In the genomic region with DNA sequence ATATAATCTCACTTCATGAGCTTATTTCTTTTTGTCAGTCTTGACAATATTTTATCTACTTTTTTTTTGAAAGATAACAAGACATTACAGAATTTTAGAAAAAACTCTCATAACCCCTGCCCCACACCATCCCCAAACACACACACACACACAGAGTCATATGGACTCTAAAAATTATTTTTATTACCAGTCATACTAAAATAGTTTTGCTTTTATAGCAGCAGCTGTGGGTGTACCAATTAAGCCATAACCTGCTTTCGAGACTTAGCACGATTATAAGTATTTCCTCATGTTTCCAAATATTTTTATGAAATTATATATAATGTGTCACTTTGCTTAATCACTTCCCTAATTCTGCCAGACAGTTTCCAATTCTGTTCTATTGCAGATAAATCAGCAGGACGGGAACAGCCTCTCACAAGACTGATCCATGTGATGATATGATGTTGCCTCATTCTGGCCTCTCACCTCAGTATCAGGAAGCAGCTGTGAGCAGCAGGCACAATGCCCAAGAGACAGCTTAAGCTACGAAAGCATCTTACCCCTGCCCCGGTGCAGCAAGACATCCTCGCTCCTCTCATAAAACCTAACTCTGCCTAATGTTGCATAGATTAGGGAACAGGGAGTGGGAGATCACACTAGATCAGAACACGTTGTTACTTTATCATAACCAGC, we compare ENCODE assay signal across 12 cellular contexts. TPM values are rescaled to one million over a fixed set of nuclear protein-coding genes. Genes with fewer than 3 reads are reported as not detected.
DNase-seq lines count a peak whose midpoint lies in the region; ATAC-seq and TF ChIP-seq lines count a peak whose summit lies in the region.
"Had no signal": no experiment of that assay in that cellular context is flagged by ENCODE, and none has a peak within 500 bp of the region (broad histone marks: within the 10 kb centered on the region; RNA-seq: fewer than 3 reads in every experiment).

No MANE protein-coding gene starts in this region.

- DNase-seq in activated CD4-positive, alpha-beta T cell treated with anti-CD3 and anti-CD28 coated beads for 36 hours = no peak
- DNase-seq in activated CD4-positive, alpha-beta T cell treated with anti-CD3 and anti-CD28 coated beads, Interleukin-2, amount 50 U/mL, for 1 hour = no peak
- peak; percentile 42 to 86 (median 67) for DNase-seq in adrenal gland
- peak; percentile 30 to 53 for DNase-seq in left colon
- DNase-seq in tibial artery = peak; percentile 63 to 72
- no peak for DNase-seq in kidney glomerular epithelial cell (lab: John Stamatoyannopoulos, UW)
- DNase-seq in cerebellar nuclear complex (lab: John Stamatoyannopoulos, UW) = no peak
- DNase-seq in stimulated activated naive CD8-positive, alpha-beta T cell treated with anti-CD3 and anti-CD28 coated beads, Interleukin-15, amount 100 ng/mL, for 72 hours = no peak
- DNase-seq: activated CD4-positive, alpha-beta T cell treated with anti-CD3 and anti-CD28 coated beads, Interleukin-2, amount 10 ng/mL, durations not matched to agents 7 days and 5 days; NCI-H2107 had no signal

- POLR2A ChIA-PET in activated CD4-positive, alpha-beta T cell treated with anti-CD3 and anti-CD28 coated beads for 36 hours (lab: Charles Lee) = interaction anchor here (0.6 to 0.7 kb wide), 2 partner anchors 77 to 108 kb away, joined by 3 read pairs; no protein-coding TSS in a partner anchor

- H3K4me3 ChIP-seq in adrenal gland (no peak overlapping the region), tibial artery (no peak overlapping the region)

- H3K9me3 ChIP-seq in adrenal gland (replicated peaks in 1 of 3) (no peaks in the 10 kb centered on the region), tibial artery (no peaks in the 10 kb centered on the region)

- no peak for TF ChIP-seq POLR2A in adrenal gland (IDR thresholded peaks at IDR 0.05)

- peaks cover 6 to 24% of the 10 kb centered on the region in 2 donors for H3K4me1 ChIP-seq in adrenal gland (replicated peaks in 1 of 2)
- peaks cover 0 to 26% (median 13%) of the 10 kb centered on the region in 4 donors for H3K4me1 ChIP-seq in tibial artery

- H3K27me3 Mint-ChIP-seq in activated CD4-positive, alpha-beta T cell treated with anti-CD3 and anti-CD28 coated beads for 36 hours = no peaks in the 10 kb centered on the region
- no peaks in the 10 kb centered on the region for H3K27me3 Mint-ChIP-seq in stimulated activated naive CD8-positive, alpha-beta T cell treated with anti-CD3 and anti-CD28 coated beads, Interleukin-15, amount 100 ng/mL, for 72 hours
- H3K27me3 Mint-ChIP-seq: activated CD4-positive, alpha-beta T cell treated with anti-CD3 and anti-CD28 coated beads, Interleukin-2, amount 10 ng/mL, durations not matched to agents 7 days and 5 days had no signal

- peaks cover 0 to 39% of the 10 kb centered on the region in 2 donors for H3K36me3 ChIP-seq in adrenal gland (replicated peaks in 1 of 2)
- peaks cover 12 to 73% (median 36%) of the 10 kb centered on the region in 3 donors for H3K36me3 ChIP-seq in tibial artery

- peaks cover 39% of the 10 kb centered on the region for H3K36me3 Mint-ChIP-seq in activated CD4-positive, alpha-beta T cell treated with anti-CD3 and anti-CD28 coated beads for 36 hours (ENCODE audit: low read depth)

- H3K9me3 Mint-ChIP-seq in activated CD4-positive, alpha-beta T cell treated with anti-CD3 and anti-CD28 coated beads for 36 hours (ENCODE audit: low read depth) = no peaks in the 10 kb centered on the region
- H3K9me3 Mint-ChIP-seq in stimulated activated naive CD8-positive, alpha-beta T cell treated with anti-CD3 and anti-CD28 coated beads, Interleukin-15, amount 100 ng/mL, for 72 hours = no peaks in the 10 kb centered on the region
- H3K9me3 Mint-ChIP-seq: activated CD4-positive, alpha-beta T cell treated with anti-CD3 and anti-CD28 coated beads, Interleukin-2, amount 10 ng/mL, durations not matched to agents 7 days and 5 days had no signal

- H3K27ac ChIP-seq in adrenal gland (peak overlapping the region in 3 of 5 donors; percentile 35 to 53 (median 51)), tibial artery (no peak overlapping the region)
- H3K27ac ChIP-seq: parathyroid adenoma had no signal

- no peak overlapping the region for H3K4me3 Mint-ChIP-seq in activated CD4-positive, alpha-beta T cell treated with anti-CD3 and anti-CD28 coated beads for 36 hours
- no peak overlapping the region for H3K4me3 Mint-ChIP-seq in stimulated activated naive CD8-positive, alpha-beta T cell treated with anti-CD3 and anti-CD28 coated beads, Interleukin-15, amount 100 ng/mL, for 72 hours
- H3K4me3 Mint-ChIP-seq: activated CD4-positive, alpha-beta T cell treated with anti-CD3 and anti-CD28 coated beads, Interleukin-2, amount 10 ng/mL, durations not matched to agents 7 days and 5 days had no signal

- intact Hi-C loops in activated CD4-positive, alpha-beta T cell treated with anti-CD3 and anti-CD28 coated beads for 36 hours (cut with DNase I, micrococcal nuclease) = no loop called here
- intact Hi-C loops in adrenal gland (cut with DNase I) = no loop called here
- intact Hi-C loops in left colon (cut with DNase I, micrococcal nuclease) = no loop called here
- intact Hi-C loops in tibial artery (cut with DNase I; ENCODE audit: low total_unique reads) = no loop called here

- ATAC-seq in activated CD4-positive, alpha-beta T cell treated with anti-CD3 and anti-CD28 coated beads for 36 hours = no peak
- ATAC-seq in left colon = peak; percentile 42
- no peak for ATAC-seq in stimulated activated naive CD8-positive, alpha-beta T cell treated with anti-CD3 and anti-CD28 coated beads, Interleukin-15, amount 100 ng/mL, for 72 hours

- 42 to 49% (median 47%) methylated on average over 7 of the region's 7 CpGs for WGBS in adrenal gland, 4 donors

- H3K27me3 ChIP-seq in adrenal gland (no peaks in the 10 kb centered on the region), tibial artery (no peaks in the 10 kb centered on the region)

- peaks cover 48% of the 10 kb centered on the region for H3K4me1 Mint-ChIP-seq in activated CD4-positive, alpha-beta T cell treated with anti-CD3 and anti-CD28 coated beads for 36 hours
- H3K4me1 Mint-ChIP-seq in stimulated activated naive CD8-positive, alpha-beta T cell treated with anti-CD3 and anti-CD28 coated beads, Interleukin-15, amount 100 ng/mL, for 72 hours = peaks cover 54% of the 10 kb centered on the region

- CTCF ChIA-PET in activated CD4-positive, alpha-beta T cell treated with anti-CD3 and anti-CD28 coated beads for 36 hours (lab: Charles Lee) = interaction anchor here (0.6 kb wide), 1 partner anchor 532 kb away, joined by 3 read pairs; no protein-coding TSS in a partner anchor

- H3K27ac Mint-ChIP-seq in activated CD4-positive, alpha-beta T cell treated with anti-CD3 and anti-CD28 coated beads for 36 hours = peak overlapping the region; percentile 13
- no peak overlapping the region for H3K27ac Mint-ChIP-seq in stimulated activated naive CD8-positive, alpha-beta T cell treated with anti-CD3 and anti-CD28 coated beads, Interleukin-15, amount 100 ng/mL, for 72 hours
- H3K27ac Mint-ChIP-seq: activated CD4-positive, alpha-beta T cell treated with anti-CD3 and anti-CD28 coated beads, Interleukin-2, amount 10 ng/mL, durations not matched to agents 7 days and 5 days had no signal

- TF ChIP-seq CTCF in adrenal gland (IDR thresholded peaks at IDR 0.05) = no peak
- no peak for TF ChIP-seq CTCF in tibial artery (IDR thresholded peaks at IDR 0.05)

RNA-seq across cellular contexts. Expression of a gene that starts 7.0 kb away (rescaled TPM):
- total RNA-seq in activated CD4-positive, alpha-beta T cell treated with anti-CD3 and anti-CD28 coated beads for 36 hours = 10 to 100 TPM; 18.4 to 18.8 TPM
- total RNA-seq in adrenal gland (10 to 100 TPM; 10.5 to 19.1 (median 15.7) TPM), left colon (10 to 100 TPM; 14.9 to 16.8 TPM)
- 10 to 100 TPM in 1 of 3 donors, 1 to 10 TPM in 2; 6.3 to 10.8 (median 6.4) TPM for polyA plus RNA-seq in adrenal gland

RNA-seq across cellular contexts. Expression of a gene that starts 21.5 kb away (rescaled TPM):
- total RNA-seq in activated CD4-positive, alpha-beta T cell treated with anti-CD3 and anti-CD28 coated beads for 36 hours = not detected
- not detected for total RNA-seq in adrenal gland
- polyA plus RNA-seq in adrenal gland = not detected
- not detected for total RNA-seq in left colon
- total RNA-seq: activated CD4-positive, alpha-beta T cell treated with anti-CD3 and anti-CD28 coated beads, Interleukin-2, amount 10 ng/mL, durations not matched to agents 7 days and 5 days; urinary bladder had no signal
- polyA plus RNA-seq: urinary bladder had no signal

RNA-seq across cellular contexts. Expression of a gene that starts 32.7 kb away (rescaled TPM):
- total RNA-seq in activated CD4-positive, alpha-beta T cell treated with anti-CD3 and anti-CD28 coated beads for 36 hours = not detected
- not detected for total RNA-seq in adrenal gland
- not detected for polyA plus RNA-seq in adrenal gland
- total RNA-seq in left colon = not detected
- total RNA-seq: activated CD4-positive, alpha-beta T cell treated with anti-CD3 and anti-CD28 coated beads, Interleukin-2, amount 10 ng/mL, durations not matched to agents 7 days and 5 days; urinary bladder had no signal
- polyA plus RNA-seq: urinary bladder had no signal

Comparison
In these comparisons a context has a peak if more than half of its experiments do, and no peak if none do; other contexts are left out.
1. DNase-seq: peak in adrenal gland (7 of 7), left colon (2 of 2) and tibial artery (2 of 2); none in activated CD4-positive, alpha-beta T cell treated with anti-CD3 and anti-CD28 coated beads for 36 hours (single experiment), activated CD4-positive, alpha-beta T cell treated with anti-CD3 and anti-CD28 coated beads, Interleukin-2, amount 50 U/mL, for 1 hour (single experiment), kidney glomerular epithelial cell (single experiment), cerebellar nuclear complex (0 of 2) and stimulated activated naive CD8-positive, alpha-beta T cell treated with anti-CD3 and anti-CD28 coated beads, Interleukin-15, amount 100 ng/mL, for 72 hours (0 of 2).
2. H3K27ac ChIP-seq: peak in adrenal gland (3 of 5); none in tibial artery (0 of 2).